Comparison of ENCODE assay signal across 12 cellular contexts in genomic region chr16:89563639-89564392, GRCh38. TPM values are rescaled to one million over a fixed set of nuclear protein-coding genes. Genes with fewer than 3 reads are reported as not detected.
DNase-seq lines count a peak whose midpoint lies in the region; TF ChIP-seq lines count a peak whose summit lies in the region.
"Had no signal": no experiment of that assay in that cellular context is flagged by ENCODE, and none has a peak within 500 bp of the region (broad histone marks: within the 10 kb centered on the region; RNA-seq: fewer than 3 reads in every experiment).

No MANE protein-coding gene starts in this region.

- peak overlapping the region; percentile 99 for H3K9ac ChIP-seq in adipocyte (ENCODE audit: low read length)

- H3K4me1 ChIP-seq in adipocyte (ENCODE audit: control insufficient read depth, insufficient read depth, low read length), result peaks cover 53% of the 10 kb centered on the region
- peaks cover 27 to 72% (median 65%) of the 10 kb centered on the region in 6 donors for H3K4me1 ChIP-seq in spleen

- H3K36me3 ChIP-seq in adipocyte (ENCODE audit: control insufficient read depth, insufficient read depth, low read length, severe bottlenecking) (peaks cover 38% of the 10 kb centered on the region), spleen (peaks cover 0 to 43% (median 36%) of the 10 kb centered on the region in 6 donors)

- no peak for TF ChIP-seq POLR2A in spleen (IDR thresholded peaks at IDR 0.05)

- WGBS in spleen, 5 donors, result 56 to 84% (median 79%) methylated on average over 11 to 12 of the region's 12 CpGs

- TF ChIP-seq CTCF in LNCaP clone FGC (IDR thresholded peaks at IDR 0.05; ENCODE audit: control insufficient read depth, extremely low read depth, insufficient read depth), result no peak
- TF ChIP-seq CTCF in retinal pigment epithelial cell (conservative IDR thresholded peaks at IDR 0.05; ENCODE audit: low read depth, low read length), result no peak
- TF ChIP-seq CTCF in spleen (IDR thresholded peaks at IDR 0.05 in 8 of 11, conservative IDR thresholded peaks at IDR 0.05 in 3 of 11), result no peak

- peak; percentile 69 for DNase-seq in activated CD8-positive, alpha-beta memory T cell treated with anti-CD3 and anti-CD28 coated beads for 24 hours
- DNase-seq in activated CD8-positive, alpha-beta memory T cell treated with anti-CD3 and anti-CD28 coated beads, Interleukin-2, amount 50 U/mL, for 4 hours, result no peak
- DNase-seq in LNCaP clone FGC (ENCODE audit: low read depth) (no peak), adipocyte (ENCODE audit: low read depth) (no peak), retinal pigment epithelial cell (ENCODE audit: low read depth) (no peak), spleen (no peak), SK-N-DZ (ENCODE audit: low spot score) (no peak), iPS-NIHi7 (ENCODE audit: extremely low spot score) (no peak)
- DNase-seq: AML-193 had no signal

- H3K27me3 ChIP-seq in adipocyte (replicated peaks; ENCODE audit: control insufficient read depth, insufficient read depth, low read length) (peaks cover 3% of the 10 kb centered on the region), spleen (replicated peaks in 1 of 7) (peaks cover 0 to 3% (median 0%) of the 10 kb centered on the region in 7 donors)

- H3K9me3 ChIP-seq in adipocyte (ENCODE audit: control insufficient read depth, low read length) (no peaks in the 10 kb centered on the region), spleen (no peaks in the 10 kb centered on the region)

- H3K4me3 ChIP-seq in LNCaP clone FGC (ENCODE audit: low read depth, low read length), result peak overlapping the region; percentile 94; the same call in 1 of the 2 replicates
- H3K4me3 ChIP-seq in adipocyte (ENCODE audit: low read length), result peak overlapping the region; percentile 21
- peak overlapping the region; percentile 14 for H3K4me3 ChIP-seq in retinal pigment epithelial cell (ENCODE audit: low read length)
- no peak overlapping the region for H3K4me3 ChIP-seq in spleen

- intact Hi-C loops in spleen (cut with DNase I; ENCODE audit: low total_unique reads), result no loop called here

- no peak overlapping the region for H3K27ac ChIP-seq in spleen
- H3K27ac ChIP-seq: SK-N-MC had no signal

RNA-seq across cellular contexts. Expression of gene RPL13, which starts 3.3 kb away (rescaled TPM):
- total RNA-seq in spleen, result 1,000 to 10,000 TPM; 2,154 to 6,842 (median 2,799) TPM
- polyA plus RNA-seq in spleen, result over 10,000 TPM; 13,171 to 16,278 (median 14,011) TPM
- polyA plus RNA-seq in SK-N-DZ (2014; cell fraction: cytosol; rRNA removed), result 15,157 and 26,083 TPM in 2 replicates
- 6,437 and 7,526 TPM in 2 replicates for polyA plus RNA-seq in SK-N-DZ (2014; cell fraction: nucleus; rRNA removed)

RNA-seq across cellular contexts. Expression of gene CPNE7, which starts 11.7 kb away (rescaled TPM):
- total RNA-seq in spleen, result 1 to 10 TPM in 3 of 7 donors, under 1 TPM in 3, not detected in 1; 0.37 to 2.2 (median 1.0) TPM
- polyA plus RNA-seq in spleen, result 1 to 10 TPM; 2.9 to 4.3 (median 3.7) TPM
- polyA plus RNA-seq in SK-N-DZ (2014; cell fraction: cytosol; rRNA removed), result 2.0 and 3.6 TPM in 2 replicates
- polyA plus RNA-seq in SK-N-DZ (2014; cell fraction: nucleus; rRNA removed), result 1.8 and 5.8 TPM in 2 replicates
- total RNA-seq: urinary bladder had no signal

RNA-seq across cellular contexts. Expression of gene DPEP1, which starts 49.6 kb away (rescaled TPM):
- total RNA-seq in spleen, result 10 to 100 TPM in 1 of 7 donors, 1 to 10 TPM in 5, under 1 TPM in 1; 0.57 to 39.5 (median 4.0) TPM
- polyA plus RNA-seq in spleen, result 1 to 10 TPM in 1 of 3 donors, under 1 TPM in 2; 0.33 to 2.0 (median 0.83) TPM
- 0.59 and 1.1 TPM in 2 replicates for polyA plus RNA-seq in SK-N-DZ (2014; cell fraction: cytosol; rRNA removed)
- 6.4 and 6.8 TPM in 2 replicates for polyA plus RNA-seq in SK-N-DZ (2014; cell fraction: nucleus; rRNA removed)
- total RNA-seq: mononuclear cell had no signal

RNA-seq across cellular contexts. Expression of gene SPG7, which starts 55.6 kb away (rescaled TPM):
- 100 to 1,000 TPM in 6 of 7 donors, 10 to 100 TPM in 1; 90.4 to 260 (median 153) TPM for total RNA-seq in spleen
- 100 to 1,000 TPM in 2 of 3 donors, 10 to 100 TPM in 1; 64.5 to 189 (median 135) TPM for polyA plus RNA-seq in spleen
- 297 and 335 TPM in 2 replicates for polyA plus RNA-seq in SK-N-DZ (2014; cell fraction: cytosol; rRNA removed)
- polyA plus RNA-seq in SK-N-DZ (2014; cell fraction: nucleus; rRNA removed), result 713 and 807 TPM in 2 replicates

Comparison
In these comparisons a context has a peak if more than half of its experiments do, and no peak if none do; other contexts are left out.
1. H3K4me3 ChIP-seq: peak in LNCaP clone FGC (single experiment), adipocyte (single experiment) and retinal pigment epithelial cell (single experiment); none in spleen (0 of 8).